In the genomic region with DNA sequence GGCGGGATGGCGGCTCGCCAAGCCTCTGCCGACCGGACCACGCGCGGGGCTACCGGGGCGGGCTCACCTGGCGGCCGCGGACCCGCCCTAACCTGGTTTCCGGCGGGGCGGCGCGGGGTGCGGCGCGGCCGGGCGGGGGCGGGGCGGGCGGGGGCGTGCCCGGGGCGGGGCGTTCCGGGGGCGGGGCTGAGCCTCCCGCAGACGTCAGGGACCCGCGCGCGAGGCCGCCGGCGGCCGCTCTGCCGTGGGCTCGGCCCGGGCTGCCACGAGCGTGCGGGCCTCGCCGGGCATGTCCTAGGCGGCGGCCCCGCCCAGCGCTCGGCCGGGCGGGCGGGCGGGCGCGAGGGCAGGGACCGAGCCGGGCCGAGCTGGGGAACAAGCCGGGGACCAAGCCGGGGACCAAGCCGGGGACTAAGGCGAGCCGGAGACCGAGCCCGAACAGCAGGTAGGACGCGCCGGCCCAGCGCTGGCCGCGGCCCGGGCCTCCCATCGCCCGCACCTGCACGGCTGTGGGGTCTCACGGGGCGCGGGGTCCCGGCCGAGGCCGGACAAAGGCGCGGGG, we compare ENCODE assay signal across 8 cellular contexts. TPM values are rescaled to one million over a fixed set of nuclear protein-coding genes. Genes with fewer than 3 reads are reported as not detected.
A peak's percentile ranks its signal among the peaks of the same experiment; 100 is the strongest.
DNase-seq lines count a peak whose midpoint lies in the region; ATAC-seq, FAIRE-seq and TF ChIP-seq lines count a peak whose summit lies in the region.

TSS of gene CEP170B (plus strand) at position 200 of the 562 bp plus-strand sequence. CDS start 3,183 bp downstream, outside the sequence.

- peak; percentile 72 to 73 for ATAC-seq in CD4-positive, CD25-positive, alpha-beta regulatory T cell (ENCODE audit: low read depth in 2 of 2)
- ATAC-seq in activated CD4-positive, alpha-beta T cell treated with anti-CD3 and anti-CD28 coated beads for 36 hours = peak; percentile 71
- peak; percentile 64 to 72 for ATAC-seq in lower lobe of right lung
- ATAC-seq in stimulated activated effector memory CD8-positive, alpha-beta T cell treated with anti-CD3 and anti-CD28 coated beads, Interleukin-12 subunit alpha, Interleukin-12 subunit beta, amount 100 ng/mL, for 72 hours = peak; percentile 74
- no peak for ATAC-seq in GM18909 (IDR thresholded peaks at IDR 0.05; ENCODE audit: poor library complexity, unreplicated experiment)
- no peak for ATAC-seq in GM21723 (IDR thresholded peaks at IDR 0.05; ENCODE audit: unreplicated experiment)

- H3K4me1 ChIP-seq in CD4-positive, CD25-positive, alpha-beta regulatory T cell (ENCODE audit: control insufficient read depth, insufficient read depth, low read length, poor library complexity, severe bottlenecking) = peaks cover 20% of the 10 kb centered on the region
- peaks cover 24% of the 10 kb centered on the region for H3K4me1 ChIP-seq in lower lobe of right lung

- POLR2A ChIA-PET in activated CD4-positive, alpha-beta T cell treated with anti-CD3 and anti-CD28 coated beads for 36 hours (lab: Charles Lee) = no interaction called here

- no peak within 1 kb of the TSS for H3K27ac ChIP-seq in CD4-positive, CD25-positive, alpha-beta regulatory T cell (ENCODE audit: insufficient read depth, low read length, poor library complexity, severe bottlenecking)
- H3K27ac ChIP-seq in lower lobe of right lung = peak within 1 kb of the TSS; percentile 87

- H3K4me3 ChIP-seq in CD4-positive, CD25-positive, alpha-beta regulatory T cell (ENCODE audit: low read depth, low read length) = no peak within 1 kb of the TSS
- H3K4me3 ChIP-seq in lower lobe of right lung = peak within 1 kb of the TSS; percentile 66

- CTCF ChIA-PET in activated CD4-positive, alpha-beta T cell treated with anti-CD3 and anti-CD28 coated beads for 36 hours (lab: Charles Lee) = no interaction called here

- intact Hi-C loops in activated CD4-positive, alpha-beta T cell treated with anti-CD3 and anti-CD28 coated beads for 36 hours (cut with DNase I, micrococcal nuclease) = loop anchor here in 1 of 2 experiments (1.0 kb wide), 4 partner anchors 11 to 316 kb away; partner anchors contain the start of gene NUDT14
- intact Hi-C loops in lower lobe of right lung (cut with DNase I) = no loop called here

- TF ChIP-seq CTCF in lower lobe of right lung (IDR thresholded peaks at IDR 0.05) = no peak

- FAIRE-seq in HTR-8/SVneo (lab: Jason Lieb, UNC) = no peak

- DNase-seq in CD4-positive, CD25-positive, alpha-beta regulatory T cell = peak; percentile 24 to 38 (median 27)
- DNase-seq in HTR-8/SVneo (ENCODE audit: insufficient read length, low spot score) = peak; percentile 64
- peak; percentile 62 for DNase-seq in activated CD4-positive, alpha-beta T cell treated with anti-CD3 and anti-CD28 coated beads for 36 hours
- peak; percentile 17 for DNase-seq in effector CD4-positive, alpha-beta T cell
- DNase-seq in lower lobe of right lung = peak; percentile 57
- peak in 1 of 2 donors; percentile 29 for DNase-seq in stimulated activated effector memory CD8-positive, alpha-beta T cell treated with anti-CD3 and anti-CD28 coated beads, Interleukin-12 subunit alpha, Interleukin-12 subunit beta, amount 100 ng/mL, for 72 hours (ENCODE audit: low spot score in 2 of 2)

- no peaks in the 10 kb centered on the region for H3K9me3 ChIP-seq in CD4-positive, CD25-positive, alpha-beta regulatory T cell (ENCODE audit: control insufficient read depth in 2 of 2, low read length in 2 of 2)
- no peaks in the 10 kb centered on the region for H3K9me3 ChIP-seq in lower lobe of right lung

- peaks cover 16% of the 10 kb centered on the region for H3K27me3 Mint-ChIP-seq in CD4-positive, CD25-positive, alpha-beta regulatory T cell
- H3K27me3 Mint-ChIP-seq in activated CD4-positive, alpha-beta T cell treated with anti-CD3 and anti-CD28 coated beads for 36 hours = peaks cover 7% of the 10 kb centered on the region

- H3K9me3 Mint-ChIP-seq in CD4-positive, CD25-positive, alpha-beta regulatory T cell = no peaks in the 10 kb centered on the region
- no peaks in the 10 kb centered on the region for H3K9me3 Mint-ChIP-seq in activated CD4-positive, alpha-beta T cell treated with anti-CD3 and anti-CD28 coated beads for 36 hours (ENCODE audit: low read depth)
- no peaks in the 10 kb centered on the region for H3K9me3 Mint-ChIP-seq in stimulated activated effector memory CD8-positive, alpha-beta T cell treated with anti-CD3 and anti-CD28 coated beads, Interleukin-12 subunit alpha, Interleukin-12 subunit beta, amount 100 ng/mL, for 72 hours

- no peaks in the 10 kb centered on the region for H3K27me3 ChIP-seq in CD4-positive, CD25-positive, alpha-beta regulatory T cell (ENCODE audit: control insufficient read depth, insufficient read depth, low read length)
- H3K27me3 ChIP-seq in lower lobe of right lung (ENCODE audit: low read depth) = peaks cover 5% of the 10 kb centered on the region

- peak within 1 kb of the TSS in 3 of 4 donors; percentile 66 to 74 (median 74) for H3K4me3 Mint-ChIP-seq in CD4-positive, CD25-positive, alpha-beta regulatory T cell
- H3K4me3 Mint-ChIP-seq in activated CD4-positive, alpha-beta T cell treated with anti-CD3 and anti-CD28 coated beads for 36 hours = peak within 1 kb of the TSS; percentile 60
- H3K4me3 Mint-ChIP-seq in stimulated activated effector memory CD8-positive, alpha-beta T cell treated with anti-CD3 and anti-CD28 coated beads, Interleukin-12 subunit alpha, Interleukin-12 subunit beta, amount 100 ng/mL, for 72 hours = peak within 1 kb of the TSS; percentile 74

- no peaks in the 10 kb centered on the region for H3K36me3 Mint-ChIP-seq in CD4-positive, CD25-positive, alpha-beta regulatory T cell
- no peaks in the 10 kb centered on the region for H3K36me3 Mint-ChIP-seq in activated CD4-positive, alpha-beta T cell treated with anti-CD3 and anti-CD28 coated beads for 36 hours (ENCODE audit: low read depth)
- H3K36me3 Mint-ChIP-seq in stimulated activated effector memory CD8-positive, alpha-beta T cell treated with anti-CD3 and anti-CD28 coated beads, Interleukin-12 subunit alpha, Interleukin-12 subunit beta, amount 100 ng/mL, for 72 hours = no peaks in the 10 kb centered on the region

- H3K27ac Mint-ChIP-seq in CD4-positive, CD25-positive, alpha-beta regulatory T cell = peak within 1 kb of the TSS in 1 of 3 donors; percentile 26
- no peak within 1 kb of the TSS for H3K27ac Mint-ChIP-seq in activated CD4-positive, alpha-beta T cell treated with anti-CD3 and anti-CD28 coated beads for 36 hours
- no peak within 1 kb of the TSS for H3K27ac Mint-ChIP-seq in stimulated activated effector memory CD8-positive, alpha-beta T cell treated with anti-CD3 and anti-CD28 coated beads, Interleukin-12 subunit alpha, Interleukin-12 subunit beta, amount 100 ng/mL, for 72 hours

- H3K4me1 Mint-ChIP-seq in CD4-positive, CD25-positive, alpha-beta regulatory T cell = peaks cover 0 to 16% (median 0%) of the 10 kb centered on the region in 4 donors
- peaks cover 2% of the 10 kb centered on the region for H3K4me1 Mint-ChIP-seq in activated CD4-positive, alpha-beta T cell treated with anti-CD3 and anti-CD28 coated beads for 36 hours
- H3K4me1 Mint-ChIP-seq in stimulated activated effector memory CD8-positive, alpha-beta T cell treated with anti-CD3 and anti-CD28 coated beads, Interleukin-12 subunit alpha, Interleukin-12 subunit beta, amount 100 ng/mL, for 72 hours = peaks cover 16% of the 10 kb centered on the region

- no peaks in the 10 kb centered on the region for H3K36me3 ChIP-seq in CD4-positive, CD25-positive, alpha-beta regulatory T cell (ENCODE audit: control insufficient read depth, insufficient read depth, low read length)
- H3K36me3 ChIP-seq in lower lobe of right lung = no peaks in the 10 kb centered on the region

RNA-seq across cellular contexts. Expression of gene CEP170B, which starts in this region (rescaled TPM):
- total RNA-seq in CD4-positive, CD25-positive, alpha-beta regulatory T cell = 3.1 TPM
- under 1 TPM in 1 of 4 donors, not detected in 3; 0.03 TPM for polyA plus RNA-seq in CD4-positive, CD25-positive, alpha-beta regulatory T cell
- total RNA-seq in activated CD4-positive, alpha-beta T cell treated with anti-CD3 and anti-CD28 coated beads for 36 hours = 1 to 10 TPM; 3.9 to 4.0 TPM
- total RNA-seq in lower lobe of right lung = 24.7 TPM

Comparison
In these comparisons a context has a peak if more than half of its experiments do, and no peak if none do; other contexts are left out.
1. ATAC-seq: peak in CD4-positive, CD25-positive, alpha-beta regulatory T cell (2 of 2), activated CD4-positive, alpha-beta T cell treated with anti-CD3 and anti-CD28 coated beads for 36 hours (single experiment), lower lobe of right lung (2 of 2) and stimulated activated effector memory CD8-positive, alpha-beta T cell treated with anti-CD3 and anti-CD28 coated beads, Interleukin-12 subunit alpha, Interleukin-12 subunit beta, amount 100 ng/mL, for 72 hours (single experiment); none in GM18909 (single experiment) and GM21723 (single experiment).
2. Peak in every context shown above with its lines, with median percentiles within 50 percentile points of each other: H3K4me3 Mint-ChIP-seq.